In genomic region chr1:230957580-230957989, GRCh38 we compare ENCODE assay signal across 14 cellular contexts. TPM values are rescaled to one million over a fixed set of nuclear protein-coding genes. Genes with fewer than 3 reads are reported as not detected.
DNase-seq lines count a peak whose midpoint lies in the region; ATAC-seq and TF ChIP-seq lines count a peak whose summit lies in the region.
"Had no signal": no experiment of that assay in that cellular context is flagged by ENCODE, and none has a peak within 500 bp of the region (broad histone marks: within the 10 kb centered on the region; RNA-seq: fewer than 3 reads in every experiment).

No MANE protein-coding gene starts in this region.

- ATAC-seq in GM19438 (IDR thresholded peaks at IDR 0.05; ENCODE audit: low read depth, unreplicated experiment) (peak; percentile 52), HG02840 (IDR thresholded peaks at IDR 0.05; ENCODE audit: low FRiP score, unreplicated experiment) (peak; percentile 60), HG03558 (IDR thresholded peaks at IDR 0.05; ENCODE audit: extremely low read depth, unreplicated experiment) (peak; percentile 67)
- ATAC-seq: left cardiac atrium; stimulated activated effector memory CD8-positive, alpha-beta T cell treated with anti-CD3 and anti-CD28 coated beads, Interleukin-12 subunit alpha, Interleukin-12 subunit beta, amount 100 ng/mL, for 72 hours had no signal

- peak; percentile 40 for DNase-seq in GM10266 (ENCODE audit: extremely low spot score)
- no peak for DNase-seq in NCI-H2081 (lab: John Stamatoyannopoulos, UW)
- DNase-seq in dermis blood vessel endothelial cell = no peak
- DNase-seq in LoVo (ENCODE audit: low spot score) = no peak
- no peak for DNase-seq in NCI-H2171 treated with DMSO at 0.1 percent for 48 hours (lab: John Stamatoyannopoulos, UW)
- DNase-seq: activated naive CD8-positive, alpha-beta T cell treated with anti-CD3 and anti-CD28 coated beads for 36 hours; DND-41; left cardiac atrium; NCI-H187; nucleus accumbens had no signal

- no peak for TF ChIP-seq CTCF in GM10266 (IDR thresholded peaks at IDR 0.05; ENCODE audit: control insufficient read depth, insufficient read depth, low read depth, missing control alignments)

RNA-seq across cellular contexts. Expression of gene TTC13, which starts 21.1 kb away (rescaled TPM):
- total RNA-seq in dermis blood vessel endothelial cell = 22.3 and 37.8 TPM in 2 replicates

RNA-seq across cellular contexts. Expression of gene ARV1, which starts 21.3 kb away (rescaled TPM):
- total RNA-seq in dermis blood vessel endothelial cell = 12.6 and 12.7 TPM in 2 replicates
